ENCODE assay signal across 10 cellular contexts in genomic region chr2:119491776-119492525, GRCh38. TPM values are rescaled to one million over a fixed set of nuclear protein-coding genes. Genes with fewer than 3 reads are reported as not detected.
DNase-seq lines count a peak whose midpoint lies in the region; ATAC-seq, FAIRE-seq and TF ChIP-seq lines count a peak whose summit lies in the region.
"Had no signal": no experiment of that assay in that cellular context is flagged by ENCODE, and none has a peak within 500 bp of the region (broad histone marks: within the 10 kb centered on the region; RNA-seq: fewer than 3 reads in every experiment).

No MANE protein-coding gene starts in this region.

- peaks cover 5% of the 10 kb centered on the region for H3K27me3 Mint-ChIP-seq in WTC11 (ENCODE audit: low read depth)
- H3K27me3 Mint-ChIP-seq in natural killer cell treated with Interleukin-12 subunit alpha and Interleukin-12 subunit beta and Interleukin-15 and Interleukin-18, amount 100 ng/mL, for 72 hours, result peaks cover 10 to 13% of the 10 kb centered on the region in 2 donors

- H4K20me1 ChIP-seq in HCT116 (ENCODE audit: insufficient read depth), result no peaks in the 10 kb centered on the region

- peak overlapping the region; percentile 7; the same call in 1 of the 2 replicates for H3K9ac ChIP-seq in HCT116 (ENCODE audit: low read length)

- no peaks in the 10 kb centered on the region for H3K9me3 Mint-ChIP-seq in WTC11
- no peaks in the 10 kb centered on the region for H3K9me3 Mint-ChIP-seq in natural killer cell treated with Interleukin-12 subunit alpha and Interleukin-12 subunit beta and Interleukin-15 and Interleukin-18, amount 100 ng/mL, for 72 hours

- FAIRE-seq in small intestine (lab: Jason Lieb, UNC), result no peak

- H3K79me2 ChIP-seq in HCT116 (ENCODE audit: insufficient read depth, low read length), result no peaks in the 10 kb centered on the region

- H3K4me2 ChIP-seq in HCT116 (ENCODE audit: low read length), result peak overlapping the region; percentile 69

- intact Hi-C loops in HCT116 (cut with micrococcal nuclease) (no loop called here), vagina (cut with DNase I) (no loop called here)

- POLR2A ChIA-PET in HCT116 (lab: Charles Lee), result no interaction called here
- POLR2A ChIA-PET in WTC11 (lab: Charles Lee), result no interaction called here

- RAD21 ChIA-PET in HCT116 (lab: Charles Lee; ENCODE audit: low non-redundant PET in 1 of 2, low total read pairs in 2 of 2, uncharacterized antibody in 2 of 2, unreplicated experiment in 2 of 2), result no interaction called here

- no peaks in the 10 kb centered on the region for H3K9me3 ChIP-seq in HCT116 (ENCODE audit: control insufficient read depth in 1 of 2, insufficient read depth in 1 of 2, low read depth in 1 of 2, low read length in 2 of 2)
- H3K9me3 ChIP-seq in small intestine (ENCODE audit: control insufficient read depth, low read depth), result no peaks in the 10 kb centered on the region
- no peaks in the 10 kb centered on the region for H3K9me3 ChIP-seq in vagina

- H3K36me3 ChIP-seq in HCT116 (ENCODE audit: control insufficient read depth in 1 of 2, insufficient read depth in 2 of 2, low read length in 2 of 2), result no peaks in the 10 kb centered on the region
- H3K36me3 ChIP-seq in small intestine (ENCODE audit: control insufficient read depth in 2 of 2, insufficient read depth in 2 of 2, low read length in 2 of 2), result no peaks in the 10 kb centered on the region
- no peaks in the 10 kb centered on the region for H3K36me3 ChIP-seq in vagina

- no peak overlapping the region for H3K27ac ChIP-seq in HCT116 (ENCODE audit: low read depth, low read length)
- H3K27ac ChIP-seq in small intestine (ENCODE audit: low read depth in 1 of 2, low read length in 1 of 2), result peak overlapping the region; percentile 8 to 34
- H3K27ac ChIP-seq in vagina, result no peak overlapping the region

- WGBS in small intestine, 3 donors, result 28 to 55% (median 44%) methylated on average over 5 of the region's 5 CpGs

- DNase-seq in HCT116 (ENCODE audit: low read depth, low spot score), result peak; percentile 49
- DNase-seq in WTC11 (ENCODE audit: low spot score), result no peak
- peak; percentile 48 for DNase-seq in hepatic stellate cell (ENCODE audit: low spot score)
- DNase-seq in small intestine, result peak; percentile 86
- DNase-seq in vagina (ENCODE audit: extremely low spot score in 2 of 2), result no peak
- DNase-seq in natural killer cell treated with Interleukin-12 subunit alpha and Interleukin-12 subunit beta and Interleukin-15 and Interleukin-18, amount 100 ng/mL, for 72 hours (ENCODE audit: low spot score), result no peak
- DNase-seq: stimulated activated CD4-positive, alpha-beta T cell treated with anti-CD3 and anti-CD28 coated beads, Interleukin-12 subunit alpha, Interleukin-12 subunit beta, amount 100 ng/mL, for 4 hours; T1000 had no signal

- no peak for TF ChIP-seq RAD21 in HCT116 (IDR thresholded peaks at IDR 0.05; ENCODE audit: low read depth)

- TF ChIP-seq CTCF in HCT116 (IDR thresholded peaks at IDR 0.05 in 2 of 3, conservative IDR thresholded peaks at IDR 0.05 in 1 of 3; ENCODE audit: borderline replicate concordance in 1 of 3, insufficient read depth in 1 of 3, low read depth in 2 of 3, low read length in 2 of 3) (no peak), WTC11 (IDR thresholded peaks at IDR 0.05) (no peak), vagina (IDR thresholded peaks at IDR 0.05) (no peak)

- H3K4me1 Mint-ChIP-seq in WTC11, result peaks cover 21% of the 10 kb centered on the region
- no peaks in the 10 kb centered on the region for H3K4me1 Mint-ChIP-seq in natural killer cell treated with Interleukin-12 subunit alpha and Interleukin-12 subunit beta and Interleukin-15 and Interleukin-18, amount 100 ng/mL, for 72 hours (ENCODE audit: low read depth in 2 of 2)

- H3K4me3 ChIP-seq in HCT116 (replicated peaks in 1 of 2; ENCODE audit: low read depth in 1 of 2, low read length in 2 of 2) (peak overlapping the region in 1 of 2 experiments; percentile 20; a peak in 2 of 4 replicates), small intestine (ENCODE audit: low read depth in 1 of 2, low read length in 2 of 2) (no peak overlapping the region), vagina (no peak overlapping the region)

- H3K27me3 ChIP-seq in HCT116 (ENCODE audit: insufficient read depth, low read length) (no peaks in the 10 kb centered on the region), small intestine (ENCODE audit: control insufficient read depth in 2 of 2, insufficient read depth in 2 of 2, low read length in 2 of 2) (no peaks in the 10 kb centered on the region), vagina (no peaks in the 10 kb centered on the region)

- H2AFZ ChIP-seq in HCT116 (ENCODE audit: low read depth, low read length, poor library complexity, severe bottlenecking), result peak overlapping the region; percentile 75

- CTCF ChIA-PET in HCT116 (lab: Charles Lee) (interaction anchor here (1.0 kb wide), 1 partner anchor 16 kb away, joined by 3 read pairs; no protein-coding TSS in a partner anchor), WTC11 (lab: Charles Lee) (interaction anchor here (7.9 kb wide), 1 partner anchor 15 kb away, joined by 72 read pairs; no protein-coding TSS in a partner anchor)

- H3K9me2 ChIP-seq in HCT116 (ENCODE audit: insufficient read depth), result no peaks in the 10 kb centered on the region

- H3K4me1 ChIP-seq in HCT116 (ENCODE audit: control insufficient read depth in 1 of 2, insufficient read depth in 2 of 2, low read length in 2 of 2) (peaks cover 11 to 12% of the 10 kb centered on the region in 2 experiments), small intestine (ENCODE audit: control insufficient read depth in 2 of 2, insufficient read depth in 1 of 2, low read depth in 1 of 2, low read length in 1 of 2) (peaks cover 0 to 4% of the 10 kb centered on the region in 2 donors), vagina (no peaks in the 10 kb centered on the region)

- no peak overlapping the region for H3K4me3 Mint-ChIP-seq in WTC11
- H3K4me3 Mint-ChIP-seq in natural killer cell treated with Interleukin-12 subunit alpha and Interleukin-12 subunit beta and Interleukin-15 and Interleukin-18, amount 100 ng/mL, for 72 hours, result no peak overlapping the region

- ATAC-seq in HCT116 (peak; percentile 83), WTC11 (peak; percentile 64), HG03108 (IDR thresholded peaks at IDR 0.05; ENCODE audit: unreplicated experiment) (no peak), HG03432 (IDR thresholded peaks at IDR 0.05; ENCODE audit: unreplicated experiment) (no peak)
- ATAC-seq in natural killer cell treated with Interleukin-12 subunit alpha and Interleukin-12 subunit beta and Interleukin-15 and Interleukin-18, amount 100 ng/mL, for 72 hours, result no peak

- BruUV-seq in HCT116 (replicated peaks; lab: Mats Ljungman, UMichigan), result no TSS peak

- peak overlapping the region; percentile 58; the same call in 1 of the 2 replicates for H3K27ac Mint-ChIP-seq in WTC11
- no peak overlapping the region for H3K27ac Mint-ChIP-seq in natural killer cell treated with Interleukin-12 subunit alpha and Interleukin-12 subunit beta and Interleukin-15 and Interleukin-18, amount 100 ng/mL, for 72 hours

- H3K36me3 Mint-ChIP-seq in WTC11, result no peaks in the 10 kb centered on the region
- no peaks in the 10 kb centered on the region for H3K36me3 Mint-ChIP-seq in natural killer cell treated with Interleukin-12 subunit alpha and Interleukin-12 subunit beta and Interleukin-15 and Interleukin-18, amount 100 ng/mL, for 72 hours

- TF ChIP-seq POLR2A in HCT116 (IDR thresholded peaks at IDR 0.05; ENCODE audit: borderline replicate concordance, extremely low read depth, insufficient read depth, insufficient read length) (no peak), vagina (IDR thresholded peaks at IDR 0.05) (no peak)

TF ChIP-seq in HCT116, 20 proteins besides CTCF, POLR2A, EP300 and RAD21 (continues in another document):
- peak; percentile 28; the same call in 1 of the 2 replicates for TF ChIP-seq CBX3 (IDR thresholded peaks at IDR 0.05; ENCODE audit: low read depth)
- peak; percentile 62 for TF ChIP-seq FOSL1 (IDR thresholded peaks at IDR 0.05; ENCODE audit: low read depth)
- peak; percentile 49 for TF ChIP-seq SP1 (IDR thresholded peaks at IDR 0.05; ENCODE audit: low read depth)

TF ChIP-seq in WTC11, 78 proteins besides CTCF, POLR2A, EP300 and RAD21 (continues in another document):
- TF ChIP-seq ATF2 (CRISPR knock-in tag; IDR thresholded peaks at IDR 0.05; ENCODE audit: borderline replicate concordance, low read depth) (no peak), ATF1 (CRISPR knock-in tag; IDR thresholded peaks at IDR 0.05) (no peak), ZMAT4 (CRISPR knock-in tag; IDR thresholded peaks at IDR 0.05) (no peak), ZBTB21 (CRISPR knock-in tag; IDR thresholded peaks at IDR 0.05; ENCODE audit: borderline replicate concordance) (no peak), HMGA2 (CRISPR knock-in tag; IDR thresholded peaks at IDR 0.05) (no peak), FOXK1 (CRISPR knock-in tag; IDR thresholded peaks at IDR 0.05) (no peak)

RNA-seq across cellular contexts. Expression of gene SCTR, which starts 32.3 kb away (rescaled TPM):
- total RNA-seq in HCT116 (2021; ENCODE audit: unreplicated experiment) (not detected), WTC11 (2021) (0.09 to 0.18 TPM in 2 of 3 replicates, not detected in the other), vagina (not detected)
- 0.14 TPM in 1 of 2 replicates, not detected in the other for polyA plus RNA-seq in HCT116 (2012)
- 10 to 100 TPM; 15.0 to 48.8 (median 43.5) TPM for polyA plus RNA-seq in small intestine
- not detected for total RNA-seq in natural killer cell treated with Interleukin-12 subunit alpha and Interleukin-12 subunit beta and Interleukin-15 and Interleukin-18, amount 100 ng/mL, for 72 hours

RNA-seq across cellular contexts. Expression of gene CFAP221, which starts 52.3 kb away (rescaled TPM):
- total RNA-seq in HCT116 (2021; ENCODE audit: unreplicated experiment) (0.96 TPM), WTC11 (2021) (0.14 to 0.94 TPM (median 0.35 TPM) in 3 replicates), vagina (3.9 TPM)
- polyA plus RNA-seq in HCT116 (2012), result 0.27 and 0.70 TPM in 2 replicates
- polyA plus RNA-seq in small intestine, result 10 to 100 TPM in 1 of 3 donors, 1 to 10 TPM in 2; 2.2 to 10.3 (median 3.0) TPM
- total RNA-seq in natural killer cell treated with Interleukin-12 subunit alpha and Interleukin-12 subunit beta and Interleukin-15 and Interleukin-18, amount 100 ng/mL, for 72 hours, result not detected

Comparison
In these comparisons a context has a peak if more than half of its experiments do, and no peak if none do; other contexts are left out.
1. ATAC-seq: peak in HCT116 (single experiment) and WTC11 (single experiment); none in natural killer cell treated with Interleukin-12 subunit alpha and Interleukin-12 subunit beta and Interleukin-15 and Interleukin-18, amount 100 ng/mL, for 72 hours (0 of 2), HG03108 (single experiment) and HG03432 (single experiment).
2. DNase-seq: peak in HCT116 (single experiment), hepatic stellate cell (single experiment) and small intestine (single experiment); none in WTC11 (single experiment), vagina (0 of 2) and natural killer cell treated with Interleukin-12 subunit alpha and Interleukin-12 subunit beta and Interleukin-15 and Interleukin-18, amount 100 ng/mL, for 72 hours (single experiment).
3. H3K27ac ChIP-seq: peak in small intestine (2 of 2); none in HCT116 (single experiment) and vagina (single experiment).
4. Of the 4 proteins assayed by ChIP-seq in both WTC11 and HCT116: peak only in WTC11: none; only in HCT116: ATF3 and SP1; in both: none; in neither: 2.